In genomic region chr20:3797226-3797545, GRCh38 we compare ENCODE assay signal across 9 cellular contexts. TPM values are rescaled to one million over a fixed set of nuclear protein-coding genes. Genes with fewer than 3 reads are reported as not detected.
DNase-seq lines count a peak whose midpoint lies in the region; ATAC-seq and TF ChIP-seq lines count a peak whose summit lies in the region.
"Had no signal": no experiment of that assay in that cellular context is flagged by ENCODE, and none has a peak within 500 bp of the region (broad histone marks: within the 10 kb centered on the region; RNA-seq: fewer than 3 reads in every experiment).

No MANE protein-coding gene starts in this region.

- no peak for ATAC-seq in CD4-positive, alpha-beta T cell (ENCODE audit: poor library complexity)
- ATAC-seq in HG02973 (IDR thresholded peaks at IDR 0.05; ENCODE audit: unreplicated experiment) (no peak), HG03039 (IDR thresholded peaks at IDR 0.05; ENCODE audit: unreplicated experiment) (no peak)

- intact Hi-C loops in CD4-positive, alpha-beta T cell (cut with DNase I, micrococcal nuclease), result no loop called here
- intact Hi-C loops in dorsolateral prefrontal cortex (cut with DNase I), result loop anchor here in 1 of 2 donors (2.0 kb wide), 1 partner anchor 14 kb away; no protein-coding TSS in a partner anchor

- H3K4me1 Mint-ChIP-seq in CD4-positive, alpha-beta T cell (ENCODE audit: low read depth), result peaks cover 51% of the 10 kb centered on the region
- peaks cover 49% of the 10 kb centered on the region for H3K4me1 Mint-ChIP-seq in nephron

- no peaks in the 10 kb centered on the region for H3K27me3 Mint-ChIP-seq in CD4-positive, alpha-beta T cell
- H3K27me3 Mint-ChIP-seq in nephron (ENCODE audit: low read depth), result peaks cover 4% of the 10 kb centered on the region

- H3K9me3 Mint-ChIP-seq in CD4-positive, alpha-beta T cell, result no peaks in the 10 kb centered on the region
- no peaks in the 10 kb centered on the region for H3K9me3 Mint-ChIP-seq in nephron

- H3K36me3 Mint-ChIP-seq in CD4-positive, alpha-beta T cell (ENCODE audit: low read depth), result peaks cover 62% of the 10 kb centered on the region
- H3K36me3 Mint-ChIP-seq in nephron (ENCODE audit: low read depth), result peaks cover 4% of the 10 kb centered on the region

- no peaks in the 10 kb centered on the region for H3K9me3 ChIP-seq in CD4-positive, alpha-beta T cell (ENCODE audit: control insufficient read depth, low read length)
- H3K9me3 ChIP-seq in NT2/D1 (ENCODE audit: insufficient read depth, low read length), result no peaks in the 10 kb centered on the region

- H3K27ac Mint-ChIP-seq in CD4-positive, alpha-beta T cell, result peak overlapping the region; percentile 95
- H3K27ac Mint-ChIP-seq in nephron, result peak overlapping the region; percentile 97 to 99 (median 98)

- no peak for DNase-seq in CD4-positive, alpha-beta T cell
- DNase-seq in NT2/D1 (ENCODE audit: low read depth, low spot score) (no peak), dorsolateral prefrontal cortex (no peak), NCI-H187 treated with DMSO at 0.1 percent for 48 hours (lab: John Stamatoyannopoulos, UW) (no peak), hippocampal formation (lab: John Stamatoyannopoulos, UW) (no peak)
- DNase-seq: NCI-H2227 treated with DMSO at 0.1 percent for 48 hours had no signal

- no peak for TF ChIP-seq CTCF in CD4-positive, alpha-beta T cell (IDR thresholded peaks at IDR 0.05)
- TF ChIP-seq CTCF in dorsolateral prefrontal cortex (IDR thresholded peaks at IDR 0.05 in 54 of 56, conservative IDR thresholded peaks at IDR 0.05 in 2 of 56; ENCODE audit: low read depth in 1 of 56, partially characterized antibody in 56 of 56), result no peak
- no peak for TF ChIP-seq CTCF in nephron (IDR thresholded peaks at IDR 0.05; ENCODE audit: unreplicated experiment in 3 of 3)

- H3K4me3 Mint-ChIP-seq in CD4-positive, alpha-beta T cell, result peak overlapping the region; percentile 100
- H3K4me3 Mint-ChIP-seq in nephron, result peak overlapping the region; percentile 87 to 90 (median 88)

- H3K9ac ChIP-seq in NT2/D1 (ENCODE audit: insufficient read length, low read depth), result peak overlapping the region; percentile 93

- peak overlapping the region; percentile 78 for H3K4me3 ChIP-seq in NT2/D1 (ENCODE audit: insufficient read length, low read depth)
- H3K4me3 ChIP-seq in dorsolateral prefrontal cortex, result peak overlapping the region in 55 of 59 donors; percentile 60 to 100 (median 78)

- CTCF ChIA-PET in CD4-positive, alpha-beta T cell (lab: Charles Lee), result interaction anchor here (2.8 kb wide), 1 partner anchor 23 kb away, joined by 32 read pairs; the partner anchor contains the start of gene AP5S1

- H3K36me3 ChIP-seq in NT2/D1 (ENCODE audit: insufficient read depth, insufficient read length, low read length), result peaks cover 33% of the 10 kb centered on the region

- no peaks in the 10 kb centered on the region for H3K27me3 ChIP-seq in CD4-positive, alpha-beta T cell (ENCODE audit: control insufficient read depth, insufficient read depth, low read length)
- no peaks in the 10 kb centered on the region for H3K27me3 ChIP-seq in NT2/D1 (ENCODE audit: insufficient read depth, insufficient read length)
- no peaks in the 10 kb centered on the region for H3K27me3 ChIP-seq in dorsolateral prefrontal cortex

- H3K27ac ChIP-seq in CD4-positive, alpha-beta T cell (ENCODE audit: low read depth, low read length), result peak overlapping the region; percentile 78
- H3K27ac ChIP-seq in dorsolateral prefrontal cortex, result peak overlapping the region in 55 of 59 donors; percentile 5 to 100 (median 98)

- H3K4me1 ChIP-seq in NT2/D1 (ENCODE audit: insufficient read depth, insufficient read length), result peaks cover 17% of the 10 kb centered on the region

- POLR2A ChIA-PET in CD4-positive, alpha-beta T cell (lab: Charles Lee), result interaction anchor here (3.0 kb wide), 1 partner anchor 23 kb away, joined by 34 read pairs; the partner anchor contains the start of gene AP5S1

RNA-seq across cellular contexts. Expression of gene CDC25B, which starts 1.1 kb away (rescaled TPM):
- total RNA-seq in CD4-positive, alpha-beta T cell, result 100 to 1,000 TPM; 144 TPM
- total RNA-seq in dorsolateral prefrontal cortex, result 10 to 100 TPM; 30.5 to 72.6 (median 46.2) TPM

RNA-seq across cellular contexts. Expression of gene CENPB, which starts 10.6 kb away (rescaled TPM):
- 10 to 100 TPM; 25.1 to 25.3 TPM for total RNA-seq in CD4-positive, alpha-beta T cell
- total RNA-seq in dorsolateral prefrontal cortex, result 100 to 1,000 TPM in 20 of 120 experiments, 10 to 100 TPM in 100; 53.5 to 178 (median 74.0) TPM

RNA-seq across cellular contexts. Expression of gene SPEF1, which starts 15.9 kb away (rescaled TPM):
- not detected for total RNA-seq in CD4-positive, alpha-beta T cell
- 10 to 100 TPM in 3 of 120 experiments, 1 to 10 TPM in 117; 2.0 to 11.0 (median 5.3) TPM for total RNA-seq in dorsolateral prefrontal cortex

RNA-seq across cellular contexts. Expression of gene AP5S1, which starts 23.2 kb away (rescaled TPM):
- 1 to 10 TPM; 6.0 TPM for total RNA-seq in CD4-positive, alpha-beta T cell
- 10 to 100 TPM in 119 of 120 experiments, 1 to 10 TPM in 1; 9.8 to 22.0 (median 15.9) TPM for total RNA-seq in dorsolateral prefrontal cortex

RNA-seq across cellular contexts. Expression of gene ADISSP, which starts 29.6 kb away (rescaled TPM):
- total RNA-seq in CD4-positive, alpha-beta T cell, result 10 to 100 TPM; 11.2 to 11.6 TPM
- 10 to 100 TPM; 19.0 to 45.5 (median 31.1) TPM for total RNA-seq in dorsolateral prefrontal cortex
